In the genomic region with DNA sequence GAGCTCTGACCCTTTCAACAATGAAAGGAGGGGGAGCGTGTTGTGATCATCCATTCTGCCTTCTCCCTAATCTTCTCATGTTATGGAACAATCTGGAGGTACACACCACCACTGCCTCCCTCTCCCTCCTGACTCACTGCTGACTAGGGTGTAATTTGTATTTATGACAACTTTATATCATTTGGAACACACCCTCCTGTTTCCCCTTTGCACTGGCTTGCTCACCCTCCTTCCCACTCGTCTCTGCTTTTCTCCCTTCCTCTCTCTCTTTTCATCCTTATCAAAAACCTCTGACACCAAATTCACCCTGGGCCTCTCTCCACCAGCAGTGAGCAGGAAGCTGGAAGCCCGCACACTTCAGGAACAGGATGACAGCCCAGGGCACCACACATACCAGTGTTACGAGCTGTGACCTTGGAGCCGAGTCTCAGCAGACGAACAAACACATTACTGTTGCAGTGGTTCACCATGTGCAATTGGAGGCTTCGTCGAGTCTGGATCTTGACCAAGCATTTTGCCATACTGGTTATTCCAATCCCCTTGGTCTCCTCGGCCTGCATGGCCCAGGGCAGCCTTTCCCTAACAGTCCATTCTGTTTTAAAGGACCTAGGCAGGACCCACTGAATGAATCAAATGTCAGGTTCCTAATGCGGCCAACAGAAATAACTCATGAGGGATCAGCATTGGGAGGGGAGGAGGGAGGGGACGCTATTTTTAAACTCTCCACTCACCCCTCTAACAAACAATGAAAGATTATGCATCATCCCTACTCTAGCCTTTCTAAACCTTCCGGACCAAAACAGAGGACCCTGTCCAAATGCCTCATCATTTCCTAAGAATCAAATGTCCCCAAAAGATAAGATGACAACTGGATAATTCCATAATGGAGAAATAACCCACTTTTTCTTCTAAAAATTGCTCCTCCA, we compare ENCODE assay signal across 9 cellular contexts.
A peak's percentile ranks its signal among the peaks of the same experiment; 100 is the strongest.
DNase-seq lines count a peak whose midpoint lies in the region; ATAC-seq and TF ChIP-seq lines count a peak whose summit lies in the region.
"Had no signal": no experiment of that assay in that cellular context is flagged by ENCODE, and none has a peak within 500 bp of the region (broad histone marks: within the 10 kb centered on the region; RNA-seq: fewer than 3 reads in every experiment).

No MANE protein-coding gene starts in this region.

- TF ChIP-seq CTCF in coronary artery (IDR thresholded peaks at IDR 0.05) (no peak), thoracic aorta (IDR thresholded peaks at IDR 0.05) (no peak), transverse colon (IDR thresholded peaks at IDR 0.05) (no peak)

- H3K4me1 ChIP-seq in thoracic aorta (ENCODE audit: control insufficient read depth in 1 of 2, low read depth in 2 of 2) (peaks cover 8 to 13% of the 10 kb centered on the region in 2 donors), transverse colon (peaks cover 0 to 8% (median 2%) of the 10 kb centered on the region in 4 donors)

- no peaks in the 10 kb centered on the region for H3K27me3 ChIP-seq in thoracic aorta (replicated peaks; ENCODE audit: insufficient read depth)
- H3K27me3 ChIP-seq in transverse colon: no peaks in the 10 kb centered on the region

- DNase-seq in HuH-7 (ENCODE audit: low spot score) (peak; percentile 6), coronary artery (ENCODE audit: low spot score) (no peak), left kidney (ENCODE audit: low read depth, low spot score) (peak; percentile 81), thoracic aorta (ENCODE audit: low spot score) (no peak), transverse colon (no peak), iPS-NIHi11 (ENCODE audit: low spot score) (no peak)
- no peak for DNase-seq in activated CD4-positive, CD25-positive, alpha-beta regulatory T cell treated with anti-CD3 and anti-CD28 coated beads, Interleukin-2, amount 50 U/mL, for 72 hours
- DNase-seq: DND-41 had no signal

- intact Hi-C loops in transverse colon (cut with DNase I; ENCODE audit: low total_unique reads): no loop called here

- no peaks in the 10 kb centered on the region for H3K9me3 ChIP-seq in thoracic aorta
- no peaks in the 10 kb centered on the region for H3K9me3 ChIP-seq in transverse colon

- 54% methylated on average over 8 to 12 of the region's 12 CpGs for WGBS in transverse colon (ENCODE audit: low coverage in 1 of 2), 2 donors

- peak overlapping the region in 1 of 2 donors; percentile 44 for H3K27ac ChIP-seq in coronary artery
- H3K27ac ChIP-seq in thoracic aorta: peak overlapping the region in 1 of 2 donors; percentile 23
- H3K27ac ChIP-seq in transverse colon: no peak overlapping the region

- peak overlapping the region; percentile 16 for H3K4me3 ChIP-seq in coronary artery
- H3K4me3 ChIP-seq in thoracic aorta: peak overlapping the region; percentile 15
- H3K4me3 ChIP-seq in transverse colon: no peak overlapping the region

- H3K36me3 ChIP-seq in thoracic aorta (no peaks in the 10 kb centered on the region), transverse colon (no peaks in the 10 kb centered on the region)

- in situ Hi-C loops in transverse colon (cut with MboI; ENCODE audit: low pct_ligation_motif_present in 1 of 4, low pct_unique_long_range_greater_than_20kb in 1 of 4, low sequenced_read_pairs in 3 of 4): no loop called here

- TF ChIP-seq POLR2A in transverse colon (IDR thresholded peaks at IDR 0.05): no peak
- TF ChIP-seq POLR2A in GM18505 (IDR thresholded peaks at IDR 0.05; ENCODE audit: borderline replicate concordance, extremely low read depth, insufficient read depth, insufficient read length): no peak

- ATAC-seq in thoracic aorta (ENCODE audit: insufficient number of reproducible peaks, low FRiP score, low read depth) (peak; percentile 71), GM18505 (IDR thresholded peaks at IDR 0.05; ENCODE audit: unreplicated experiment) (no peak)

- no peak for TF ChIP-seq EP300 in transverse colon (IDR thresholded peaks at IDR 0.05; ENCODE audit: low read depth)

Comparison
In these comparisons a context has a peak if more than half of its experiments do, and no peak if none do; other contexts are left out.
1. DNase-seq: peak in HuH-7 (single experiment) and left kidney (single experiment); none in coronary artery (single experiment), thoracic aorta (single experiment), transverse colon (single experiment), activated CD4-positive, CD25-positive, alpha-beta regulatory T cell treated with anti-CD3 and anti-CD28 coated beads, Interleukin-2, amount 50 U/mL, for 72 hours (single experiment) and iPS-NIHi11 (single experiment).
2. H3K4me3 ChIP-seq: peak in coronary artery (single experiment) and thoracic aorta (single experiment); none in transverse colon (0 of 4).